In the genomic region with DNA sequence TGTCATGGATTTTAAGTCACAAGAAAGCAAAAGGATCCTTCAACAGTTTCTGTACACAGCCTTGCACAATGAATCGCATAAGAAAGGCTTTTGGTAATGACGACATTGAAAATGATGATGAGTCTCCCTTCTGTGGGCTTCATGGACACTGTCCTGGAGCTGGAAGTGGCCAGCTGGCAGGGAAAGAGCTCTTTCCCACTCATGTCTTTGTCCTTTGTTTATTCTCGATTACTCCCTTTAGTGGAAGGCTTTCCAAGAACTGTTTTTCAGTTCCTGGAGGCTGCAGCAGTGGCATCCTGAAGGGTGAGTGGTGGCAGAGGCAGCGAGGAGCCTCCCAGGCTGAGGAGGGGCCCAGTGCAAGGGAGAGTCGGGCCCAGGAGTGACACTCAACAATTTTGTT, we compare ENCODE assay signal across 1 cellular context.
TF ChIP-seq lines count a peak whose summit lies in the region.

No MANE protein-coding gene starts in this region.

TF ChIP-seq in HepG2, 621 proteins besides CTCF, POLR2A, EP300 and RAD21 (continued from another document):
- TF ChIP-seq, protein P1, sequence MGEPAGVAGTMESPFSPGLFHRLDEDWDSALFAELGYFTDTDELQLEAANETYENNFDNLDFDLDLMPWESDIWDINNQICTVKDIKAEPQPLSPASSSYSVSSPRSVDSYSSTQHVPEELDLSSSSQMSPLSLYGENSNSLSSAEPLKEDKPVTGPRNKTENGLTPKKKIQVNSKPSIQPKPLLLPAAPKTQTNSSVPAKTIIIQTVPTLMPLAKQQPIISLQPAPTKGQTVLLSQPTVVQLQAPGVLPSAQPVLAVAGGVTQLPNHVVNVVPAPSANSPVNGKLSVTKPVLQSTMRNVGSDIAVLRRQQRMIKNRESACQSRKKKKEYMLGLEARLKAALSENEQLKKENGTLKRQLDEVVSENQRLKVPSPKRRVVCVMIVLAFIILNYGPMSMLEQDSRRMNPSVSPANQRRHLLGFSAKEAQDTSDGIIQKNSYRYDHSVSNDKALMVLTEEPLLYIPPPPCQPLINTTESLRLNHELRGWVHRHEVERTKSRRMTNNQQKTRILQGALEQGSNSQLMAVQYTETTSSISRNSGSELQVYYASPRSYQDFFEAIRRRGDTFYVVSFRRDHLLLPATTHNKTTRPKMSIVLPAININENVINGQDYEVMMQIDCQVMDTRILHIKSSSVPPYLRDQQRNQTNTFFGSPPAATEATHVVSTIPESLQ (CRISPR knock-in tag; conservative IDR thresholded peaks at IDR 0.05): no peak
- TF ChIP-seq MAX (IDR thresholded peaks at IDR 0.05): no peak
- peak; percentile 50; the same call in 1 of the 2 replicates for TF ChIP-seq CREB1 (IDR thresholded peaks at IDR 0.05)
- no peak for TF ChIP-seq CREB1 (CRISPR knock-in tag; IDR thresholded peaks at IDR 0.05)
- no peak for TF ChIP-seq SSRP1 (CRISPR knock-in tag; IDR thresholded peaks at IDR 0.05)
- TF ChIP-seq PBX3 (CRISPR knock-in tag; IDR thresholded peaks at IDR 0.05; ENCODE audit: borderline replicate concordance): no peak
- TF ChIP-seq, protein P2, sequence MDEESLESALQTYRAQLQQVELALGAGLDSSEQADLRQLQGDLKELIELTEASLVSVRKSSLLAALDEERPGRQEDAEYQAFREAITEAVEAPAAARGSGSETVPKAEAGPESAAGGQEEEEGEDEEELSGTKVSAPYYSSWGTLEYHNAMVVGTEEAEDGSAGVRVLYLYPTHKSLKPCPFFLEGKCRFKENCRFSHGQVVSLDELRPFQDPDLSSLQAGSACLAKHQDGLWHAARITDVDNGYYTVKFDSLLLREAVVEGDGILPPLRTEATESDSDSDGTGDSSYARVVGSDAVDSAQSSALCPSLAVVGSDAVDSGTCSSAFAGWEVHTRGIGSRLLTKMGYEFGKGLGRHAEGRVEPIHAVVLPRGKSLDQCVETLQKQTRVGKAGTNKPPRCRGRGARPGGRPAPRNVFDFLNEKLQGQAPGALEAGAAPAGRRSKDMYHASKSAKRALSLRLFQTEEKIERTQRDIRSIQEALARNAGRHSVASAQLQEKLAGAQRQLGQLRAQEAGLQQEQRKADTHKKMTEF (CRISPR knock-in tag; IDR thresholded peaks at IDR 0.05): no peak
- TF ChIP-seq ZNF383 (CRISPR knock-in tag; IDR thresholded peaks at IDR 0.05; ENCODE audit: borderline replicate concordance): no peak
- no peak for TF ChIP-seq E2F2 (CRISPR knock-in tag; IDR thresholded peaks at IDR 0.05; ENCODE audit: borderline replicate concordance)
- TF ChIP-seq TCF12 (IDR thresholded peaks at IDR 0.05): no peak
- no peak for TF ChIP-seq TCF12 (CRISPR knock-in tag; IDR thresholded peaks at IDR 0.05)
- no peak for TF ChIP-seq ZNF350 (CRISPR knock-in tag; IDR thresholded peaks at IDR 0.05; ENCODE audit: borderline replicate concordance, low read depth)
- TF ChIP-seq AKAP8 (CRISPR knock-in tag; IDR thresholded peaks at IDR 0.05): no peak
- no peak for TF ChIP-seq ZNF513 (CRISPR knock-in tag; conservative IDR thresholded peaks at IDR 0.05)
- TF ChIP-seq SP4 (CRISPR knock-in tag; IDR thresholded peaks at IDR 0.05): no peak
